ENCODE assay signal across 10 cellular contexts in genomic region chr13:33186851-33187250, GRCh38.
DNase-seq lines count a peak whose midpoint lies in the region; ATAC-seq and TF ChIP-seq lines count a peak whose summit lies in the region.
"Had no signal": no experiment of that assay in that cellular context is flagged by ENCODE, and none has a peak within 500 bp of the region (broad histone marks: within the 10 kb centered on the region; RNA-seq: fewer than 3 reads in every experiment).

No MANE protein-coding gene starts in this region.

- peak overlapping the region in 2 of 3 donors; percentile 42 to 48 for H3K27ac ChIP-seq in thyroid gland

- no peaks in the 10 kb centered on the region for H3K9me3 ChIP-seq in thyroid gland

- H3K36me3 ChIP-seq in thyroid gland = no peaks in the 10 kb centered on the region

- H3K27ac Mint-ChIP-seq in activated T-cell treated with anti-CD3 and anti-CD28 coated beads, Interleukin-2, amount 50 U/mL, for 24 hours = peak overlapping the region; percentile 42
- peak overlapping the region; percentile 28 for H3K27ac Mint-ChIP-seq in activated T-helper 17 cell treated with anti-CD3 and anti-CD28 coated beads, Interleukin-2, amount 50 U/mL, for 72 hours
- peak overlapping the region in 2 of 7 donors; percentile 10 to 30 for H3K27ac Mint-ChIP-seq in CD14-positive monocyte
- no peak overlapping the region for H3K27ac Mint-ChIP-seq in activated naive CD4-positive, alpha-beta T cell treated with anti-CD3 and anti-CD28 coated beads for 36 hours
- H3K27ac Mint-ChIP-seq: activated CD4-positive, alpha-beta T cell treated with anti-CD3 and anti-CD28 coated beads, Interleukin-2, amount 10 ng/mL, durations not matched to agents 7 days and 5 days had no signal

- WGBS in thyroid gland, 2 donors = 59% methylated on average over 7 of the region's 7 CpGs

- intact Hi-C loops in thyroid gland (cut with DNase I) = no loop called here
- intact Hi-C loops in CD14-positive monocyte (cut with micrococcal nuclease) = no loop called here
- intact Hi-C loops in activated naive CD4-positive, alpha-beta T cell treated with anti-CD3 and anti-CD28 coated beads for 36 hours (cut with micrococcal nuclease) = no loop called here

- H3K36me3 Mint-ChIP-seq in activated T-cell treated with anti-CD3 and anti-CD28 coated beads, Interleukin-2, amount 50 U/mL, for 24 hours (ENCODE audit: low read depth) = no peaks in the 10 kb centered on the region
- H3K36me3 Mint-ChIP-seq in activated T-helper 17 cell treated with anti-CD3 and anti-CD28 coated beads, Interleukin-2, amount 50 U/mL, for 72 hours (ENCODE audit: low read depth) = no peaks in the 10 kb centered on the region
- H3K36me3 Mint-ChIP-seq in CD14-positive monocyte = no peaks in the 10 kb centered on the region
- H3K36me3 Mint-ChIP-seq in activated naive CD4-positive, alpha-beta T cell treated with anti-CD3 and anti-CD28 coated beads for 36 hours (ENCODE audit: low read depth) = no peaks in the 10 kb centered on the region

- peaks cover 9 to 50% of the 10 kb centered on the region in 2 donors for H3K4me1 ChIP-seq in thyroid gland

- H3K4me3 ChIP-seq in thyroid gland (replicated peaks in 1 of 3) = no peak overlapping the region

- ATAC-seq in activated T-helper 17 cell treated with anti-CD3 and anti-CD28 coated beads, Interleukin-2, amount 50 U/mL, for 72 hours (replicated peaks) = no peak

- H3K4me3 Mint-ChIP-seq in activated T-cell treated with anti-CD3 and anti-CD28 coated beads, Interleukin-2, amount 50 U/mL, for 24 hours = no peak overlapping the region
- H3K4me3 Mint-ChIP-seq in activated T-helper 17 cell treated with anti-CD3 and anti-CD28 coated beads, Interleukin-2, amount 50 U/mL, for 72 hours = no peak overlapping the region
- H3K4me3 Mint-ChIP-seq in CD14-positive monocyte = no peak overlapping the region
- H3K4me3 Mint-ChIP-seq in activated naive CD4-positive, alpha-beta T cell treated with anti-CD3 and anti-CD28 coated beads for 36 hours = no peak overlapping the region
- H3K4me3 Mint-ChIP-seq: activated CD4-positive, alpha-beta T cell treated with anti-CD3 and anti-CD28 coated beads, Interleukin-2, amount 10 ng/mL, durations not matched to agents 7 days and 5 days had no signal

- CTCF ChIA-PET in activated naive CD4-positive, alpha-beta T cell treated with anti-CD3 and anti-CD28 coated beads for 36 hours (lab: Charles Lee) = no interaction called here

- no peaks in the 10 kb centered on the region for H3K9me3 Mint-ChIP-seq in activated T-cell treated with anti-CD3 and anti-CD28 coated beads, Interleukin-2, amount 50 U/mL, for 24 hours
- no peaks in the 10 kb centered on the region for H3K9me3 Mint-ChIP-seq in activated T-helper 17 cell treated with anti-CD3 and anti-CD28 coated beads, Interleukin-2, amount 50 U/mL, for 72 hours
- no peaks in the 10 kb centered on the region for H3K9me3 Mint-ChIP-seq in CD14-positive monocyte
- H3K9me3 Mint-ChIP-seq in activated naive CD4-positive, alpha-beta T cell treated with anti-CD3 and anti-CD28 coated beads for 36 hours = no peaks in the 10 kb centered on the region
- H3K9me3 Mint-ChIP-seq: activated CD4-positive, alpha-beta T cell treated with anti-CD3 and anti-CD28 coated beads, Interleukin-2, amount 10 ng/mL, durations not matched to agents 7 days and 5 days had no signal

- no peak for TF ChIP-seq CTCF in thyroid gland (IDR thresholded peaks at IDR 0.05)
- no peak for TF ChIP-seq CTCF in CD14-positive monocyte (IDR thresholded peaks at IDR 0.05)

- H3K27me3 ChIP-seq in thyroid gland = no peaks in the 10 kb centered on the region

- H3K27me3 Mint-ChIP-seq in activated T-cell treated with anti-CD3 and anti-CD28 coated beads, Interleukin-2, amount 50 U/mL, for 24 hours = peaks cover 21% of the 10 kb centered on the region
- peaks cover 16% of the 10 kb centered on the region for H3K27me3 Mint-ChIP-seq in activated T-helper 17 cell treated with anti-CD3 and anti-CD28 coated beads, Interleukin-2, amount 50 U/mL, for 72 hours
- no peaks in the 10 kb centered on the region for H3K27me3 Mint-ChIP-seq in CD14-positive monocyte (ENCODE audit: low read depth in 3 of 3)
- H3K27me3 Mint-ChIP-seq in activated naive CD4-positive, alpha-beta T cell treated with anti-CD3 and anti-CD28 coated beads for 36 hours (ENCODE audit: low read depth) = peaks cover 17% of the 10 kb centered on the region

- H3K4me1 Mint-ChIP-seq in activated T-cell treated with anti-CD3 and anti-CD28 coated beads, Interleukin-2, amount 50 U/mL, for 24 hours (ENCODE audit: low read depth) = peaks cover 14% of the 10 kb centered on the region
- no peaks in the 10 kb centered on the region for H3K4me1 Mint-ChIP-seq in activated T-helper 17 cell treated with anti-CD3 and anti-CD28 coated beads, Interleukin-2, amount 50 U/mL, for 72 hours
- H3K4me1 Mint-ChIP-seq in CD14-positive monocyte = peaks cover 19% of the 10 kb centered on the region
- peaks cover 4% of the 10 kb centered on the region for H3K4me1 Mint-ChIP-seq in activated naive CD4-positive, alpha-beta T cell treated with anti-CD3 and anti-CD28 coated beads for 36 hours (ENCODE audit: low read depth)

- DNase-seq in activated T-cell treated with anti-CD3 and anti-CD28 coated beads, Interleukin-2, amount 50 U/mL, for 24 hours = no peak
- DNase-seq in activated T-cell treated with anti-CD3 and anti-CD28 coated beads, Interleukin-2, amount 50 U/mL, for 1 hour = no peak
- peak; percentile 92 for DNase-seq in iris pigment epithelial cell (ENCODE audit: low read depth)
- no peak for DNase-seq in thyroid gland
- no peak for DNase-seq in CD14-positive monocyte (ENCODE audit: low spot score)
- DNase-seq in activated naive CD4-positive, alpha-beta T cell treated with anti-CD3 and anti-CD28 coated beads for 36 hours = no peak
- no peak for DNase-seq in NCI-H510A treated with DMSO at 0.1 percent for 48 hours (lab: John Stamatoyannopoulos, UW)
- DNase-seq: activated CD4-positive, alpha-beta T cell treated with anti-CD3 and anti-CD28 coated beads, Interleukin-2, amount 10 ng/mL, durations not matched to agents 7 days and 5 days; NCI-H1436 treated with DMSO at 0.1 percent for 48 hours had no signal

- TF ChIP-seq POLR2A in thyroid gland (IDR thresholded peaks at IDR 0.05) = no peak
